8 cellular contexts compared by ENCODE assay signal in the genomic region with DNA sequence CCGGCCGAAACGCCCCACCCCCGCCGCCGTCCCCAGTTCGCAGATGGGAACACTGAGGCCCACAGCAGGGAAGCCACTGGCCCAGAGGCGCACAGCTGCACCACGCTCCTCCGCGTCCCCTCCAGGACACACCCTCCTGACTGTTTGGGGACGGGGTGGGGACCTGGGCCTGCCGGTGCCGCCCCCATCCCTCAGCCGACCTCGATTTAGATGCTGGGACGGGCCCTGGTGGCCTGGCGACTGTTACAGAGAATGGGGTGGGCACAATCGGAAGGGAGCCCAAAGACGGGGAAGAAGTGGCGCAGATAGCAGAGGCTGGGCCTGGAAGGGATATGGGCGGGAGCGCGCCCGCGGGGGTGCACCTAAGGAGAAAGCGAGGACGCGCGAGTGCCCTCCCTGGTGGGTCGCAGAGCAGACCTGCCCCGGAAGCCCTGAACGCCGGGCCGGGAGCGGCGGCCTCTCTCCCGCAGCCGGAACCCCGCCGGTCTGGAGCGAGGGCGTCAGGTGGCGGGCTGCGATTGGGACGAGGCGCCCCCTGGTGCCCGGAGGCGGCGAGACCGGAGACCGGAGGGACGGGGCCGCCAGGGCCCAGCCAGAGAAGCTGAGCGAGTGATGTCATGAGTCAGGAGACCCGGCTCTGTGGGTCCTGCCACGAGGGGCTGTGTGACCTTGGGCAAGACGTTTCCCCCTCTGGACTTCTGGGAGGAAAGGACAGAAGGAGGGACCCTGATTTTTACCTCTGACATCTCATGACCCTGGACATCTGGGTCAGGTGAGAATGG.
A peak's percentile ranks its signal among the peaks of the same experiment; 100 is the strongest.
DNase-seq lines count a peak whose midpoint lies in the region; ATAC-seq and TF ChIP-seq lines count a peak whose summit lies in the region.

No MANE protein-coding gene starts in this region.

- H3K27ac ChIP-seq in HUES64 (ENCODE audit: low read depth, low read length) (no peak overlapping the region; the same call in 1 of the 2 replicates), RWPE2 (ENCODE audit: poor library complexity, severe bottlenecking) (no peak overlapping the region), suprapubic skin (peak overlapping the region; percentile 38)

- H3K9me3 ChIP-seq in HUES64 (ENCODE audit: insufficient read depth, low read depth, low read length): no peaks in the 10 kb centered on the region
- no peaks in the 10 kb centered on the region for H3K9me3 ChIP-seq in RWPE2 (ENCODE audit: severe bottlenecking)
- H3K9me3 ChIP-seq in suprapubic skin: no peaks in the 10 kb centered on the region

- no peaks in the 10 kb centered on the region for H3K36me3 ChIP-seq in HUES64 (ENCODE audit: insufficient read depth, low read length)
- H3K36me3 ChIP-seq in RWPE2 (ENCODE audit: low read depth): no peaks in the 10 kb centered on the region
- H3K36me3 ChIP-seq in suprapubic skin: no peaks in the 10 kb centered on the region

- peak overlapping the region; percentile 58 for H3K4me3 ChIP-seq in HUES64 (ENCODE audit: low read length)
- peak overlapping the region; percentile 79 for H3K4me3 ChIP-seq in RWPE2 (ENCODE audit: severe bottlenecking)
- peak overlapping the region; percentile 73 for H3K4me3 ChIP-seq in suprapubic skin

- H3K4me1 ChIP-seq in HUES64 (ENCODE audit: insufficient read depth, low read length) (peaks cover 7% of the 10 kb centered on the region), RWPE2 (ENCODE audit: insufficient read depth, poor library complexity, severe bottlenecking) (no peaks in the 10 kb centered on the region), suprapubic skin (peaks cover 33% of the 10 kb centered on the region)

- peak; percentile 15 for TF ChIP-seq EP300 in suprapubic skin (IDR thresholded peaks at IDR 0.05)

- DNase-seq in DMS53 (lab: John Stamatoyannopoulos, UW): peak; percentile 85
- no peak for DNase-seq in RWPE2 (ENCODE audit: low spot score)
- DNase-seq in activated naive CD4-positive, alpha-beta T cell (lab: John Stamatoyannopoulos, UW): peak; percentile 72 to 84 (median 78)
- DNase-seq in germinal center (ENCODE audit: low spot score): peak; percentile 92
- DNase-seq in occipital lobe (lab: John Stamatoyannopoulos, UW): peak; percentile 79
- DNase-seq in suprapubic skin (ENCODE audit: low spot score in 2 of 2): peak; percentile 92 to 93

- H3K27me3 ChIP-seq in HUES64 (ENCODE audit: insufficient read depth, low read length) (peaks cover 19% of the 10 kb centered on the region), RWPE2 (ENCODE audit: insufficient read depth, poor library complexity, severe bottlenecking) (peaks cover 9% of the 10 kb centered on the region), suprapubic skin (no peaks in the 10 kb centered on the region)

- ATAC-seq in GM21447 (IDR thresholded peaks at IDR 0.05; ENCODE audit: unreplicated experiment): peak; percentile 63
- ATAC-seq in RWPE2 (ENCODE audit: low read depth): peak; percentile 77

- TF ChIP-seq POLR2A in suprapubic skin (IDR thresholded peaks at IDR 0.05): peak in 1 of 2 donors; percentile 56

- WGBS in HUES64: 1% methylated on average over 58 of the region's 58 CpGs
- 0% methylated on average over 17 of the region's 58 CpGs for WGBS in suprapubic skin

- H3K9ac ChIP-seq in HUES64 (ENCODE audit: low read depth, low read length): peak overlapping the region; percentile 12; the same call in 1 of the 2 replicates

- peak; percentile 94 for TF ChIP-seq CTCF in RWPE2 (IDR thresholded peaks at IDR 0.05; ENCODE audit: poor library complexity, severe bottlenecking)
- peak; percentile 84 to 95 for TF ChIP-seq CTCF in suprapubic skin (IDR thresholded peaks at IDR 0.05)
